8 cellular contexts compared by ENCODE assay signal in the genomic region with DNA sequence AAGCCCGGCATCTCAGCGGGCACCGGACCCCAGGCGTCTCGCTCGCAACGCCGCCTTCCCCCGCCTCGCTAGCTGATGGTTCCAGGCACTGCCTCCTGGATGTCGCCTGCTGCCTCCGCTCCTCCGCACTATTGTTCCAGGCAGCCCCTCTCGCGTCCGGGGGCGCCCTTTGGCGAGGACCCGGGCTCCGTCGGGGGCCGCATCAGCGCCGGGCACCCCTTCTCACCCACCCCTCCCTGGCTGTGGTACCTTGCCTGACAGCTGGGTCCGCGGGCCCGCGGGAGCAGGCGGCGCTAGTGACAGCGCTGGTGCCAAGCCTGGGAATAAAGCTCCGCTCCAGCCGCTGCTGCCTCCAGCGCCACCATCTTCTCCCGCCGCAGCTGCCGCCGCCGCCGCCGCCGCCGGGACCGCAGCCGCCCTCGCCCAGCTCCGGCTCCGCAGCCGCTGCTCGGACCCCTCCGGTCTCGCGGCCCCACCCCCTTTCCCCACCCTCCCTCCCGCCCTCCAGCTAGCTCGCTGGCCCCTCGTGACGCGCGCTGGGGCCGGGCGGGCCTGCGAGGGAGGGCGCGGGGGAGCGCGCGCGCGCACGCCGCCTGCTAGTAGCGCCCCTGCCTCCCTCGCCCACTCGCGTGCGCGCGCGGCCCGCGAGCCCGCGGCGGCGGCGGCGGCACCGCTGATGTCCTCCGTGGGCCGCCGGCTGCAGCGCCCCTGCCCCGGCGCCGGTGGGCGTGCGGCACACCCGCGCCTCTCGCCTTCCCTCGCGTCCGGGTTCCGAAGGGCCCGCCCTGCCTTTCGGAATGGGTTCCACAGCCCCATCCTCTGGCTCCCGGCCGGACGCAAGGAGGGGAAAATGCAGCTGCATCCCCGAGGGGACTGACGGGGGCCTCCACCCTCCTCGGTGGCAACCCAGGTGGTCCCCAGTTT. TPM values are rescaled to one million over a fixed set of nuclear protein-coding genes. Genes with fewer than 3 reads are reported as not detected.
DNase-seq lines count a peak whose midpoint lies in the region; ATAC-seq and TF ChIP-seq lines count a peak whose summit lies in the region.

A gene (minus strand): TSS at position 468 of the 924 bp plus-strand sequence.

- no peaks in the 10 kb centered on the region for H3K36me3 ChIP-seq in mucosa of descending colon (ENCODE audit: low read depth)

- no peak for TF ChIP-seq POLR2A in erythroblast (IDR thresholded peaks at IDR 0.05; ENCODE audit: low read length)

- no peaks in the 10 kb centered on the region for H3K9me3 Mint-ChIP-seq in stimulated activated memory B cell treated with anti-CD40 and anti-IgM and Interleukin-4, amounts not matched to agents 10 μg/mL and 1 μg/mL and 100 μg/mL, for 72 hours

- no peak for TF ChIP-seq CTCF in mucosa of descending colon (IDR thresholded peaks at IDR 0.05)

- no peaks in the 10 kb centered on the region for H3K36me3 Mint-ChIP-seq in stimulated activated memory B cell treated with anti-CD40 and anti-IgM and Interleukin-4, amounts not matched to agents 10 μg/mL and 1 μg/mL and 100 μg/mL, for 72 hours

- H3K27me3 Mint-ChIP-seq in stimulated activated memory B cell treated with anti-CD40 and anti-IgM and Interleukin-4, amounts not matched to agents 10 μg/mL and 1 μg/mL and 100 μg/mL, for 72 hours = peaks cover 47% of the 10 kb centered on the region

- ATAC-seq in HG02973 (IDR thresholded peaks at IDR 0.05; ENCODE audit: unreplicated experiment) (peak; percentile 30), mucosa of descending colon (peak; percentile 77)
- ATAC-seq in stimulated activated memory B cell treated with anti-CD40 and anti-IgM and Interleukin-4, amounts not matched to agents 10 μg/mL and 1 μg/mL and 100 μg/mL, for 72 hours = peak; percentile 26

- intact Hi-C loops in mucosa of descending colon (cut with DNase I, micrococcal nuclease) = loop anchor here in 1 of 2 donors (5.0 kb wide), 1 partner anchor 205 kb away; no protein-coding TSS in a partner anchor

- peak within 1 kb of the TSS; percentile 37 for H3K4me3 ChIP-seq in mucosa of descending colon

- H3K9me3 ChIP-seq in mucosa of descending colon = no peaks in the 10 kb centered on the region

- no peak within 1 kb of the TSS for H3K27ac Mint-ChIP-seq in stimulated activated memory B cell treated with anti-CD40 and anti-IgM and Interleukin-4, amounts not matched to agents 10 μg/mL and 1 μg/mL and 100 μg/mL, for 72 hours

- DNase-seq in NCI-H82 (lab: John Stamatoyannopoulos, UW) = peak; percentile 76
- DNase-seq in NCI-H82 treated with DMSO at 0.1 percent for 48 hours (lab: John Stamatoyannopoulos, UW; ENCODE audit: unreplicated experiment) = no peak
- peak; percentile 43 for DNase-seq in NCI-H2227 treated with DMSO at 0.1 percent for 48 hours (lab: John Stamatoyannopoulos, UW)
- peak; percentile 11 for DNase-seq in activated T-cell treated with anti-CD3 and anti-CD28 coated beads for 24 hours (ENCODE audit: low read depth)
- DNase-seq in erythroblast (lab: John Stamatoyannopoulos, UW) = peak; percentile 55 to 72
- peak; percentile 61 to 79 (median 69) for DNase-seq in mucosa of descending colon

- H3K4me1 Mint-ChIP-seq in stimulated activated memory B cell treated with anti-CD40 and anti-IgM and Interleukin-4, amounts not matched to agents 10 μg/mL and 1 μg/mL and 100 μg/mL, for 72 hours = peaks cover 16% of the 10 kb centered on the region

- H3K4me3 Mint-ChIP-seq in stimulated activated memory B cell treated with anti-CD40 and anti-IgM and Interleukin-4, amounts not matched to agents 10 μg/mL and 1 μg/mL and 100 μg/mL, for 72 hours = peak within 1 kb of the TSS; percentile 75

- peaks cover 4% of the 10 kb centered on the region for H3K4me1 ChIP-seq in mucosa of descending colon (ENCODE audit: low read depth)

RNA-seq across cellular contexts. Expression of the gene that starts here (rescaled TPM):
- 10 to 100 TPM; 10.1 to 14.4 (median 12.7) TPM for total RNA-seq in mucosa of descending colon

Comparison
In these comparisons a context has a peak if more than half of its experiments do, and no peak if none do; other contexts are left out.
1. ATAC-seq: peak in every context shown above with its lines; median percentile 77 in mucosa of descending colon; 30 in HG02973; 26 in stimulated activated memory B cell treated with anti-CD40 and anti-IgM and Interleukin-4, amounts not matched to agents 10 μg/mL and 1 μg/mL and 100 μg/mL, for 72 hours.